Comparison of ENCODE assay signal across 8 cellular contexts in genomic region chr7:30284298-30285066, GRCh38. TPM values are rescaled to one million over a fixed set of nuclear protein-coding genes. Genes with fewer than 3 reads are reported as not detected.
DNase-seq lines count a peak whose midpoint lies in the region; ATAC-seq and TF ChIP-seq lines count a peak whose summit lies in the region.

ZNRF2 (plus strand) TSS chr7:30284597; CDS start chr7:30285358, 761 bp downstream.

- peak; percentile 64 for TF ChIP-seq CTCF in GM12874 (IDR thresholded peaks at IDR 0.05; ENCODE audit: insufficient read depth, low read depth, low read length)
- peak; percentile 61 for TF ChIP-seq CTCF in type B pancreatic cell (conservative IDR thresholded peaks at IDR 0.05)

- peak within 1 kb of the TSS; percentile 97 for H3K4me3 ChIP-seq in adipocyte (ENCODE audit: low read length)

- peak within 1 kb of the TSS; percentile 88 for H3K4me3 Mint-ChIP-seq in type B pancreatic cell

- intact Hi-C loops in cardiac septum (cut with DNase I), result loop anchor here (5.0 kb wide), 1 partner anchor 193 kb away; the partner anchor contains the start of gene NOD1

- no peaks in the 10 kb centered on the region for H3K27me3 ChIP-seq in adipocyte (replicated peaks; ENCODE audit: control insufficient read depth, insufficient read depth, low read length)

- peaks cover 27% of the 10 kb centered on the region for H3K4me1 Mint-ChIP-seq in type B pancreatic cell (ENCODE audit: unreplicated experiment)

- H3K9me3 Mint-ChIP-seq in type B pancreatic cell, result no peaks in the 10 kb centered on the region

- H3K27me3 Mint-ChIP-seq in type B pancreatic cell, result no peaks in the 10 kb centered on the region

- H3K9ac ChIP-seq in adipocyte (ENCODE audit: low read length), result peak within 1 kb of the TSS; percentile 86

- no peaks in the 10 kb centered on the region for H3K36me3 ChIP-seq in adipocyte (ENCODE audit: control insufficient read depth, insufficient read depth, low read length, severe bottlenecking)

- H3K9me3 ChIP-seq in adipocyte (ENCODE audit: control insufficient read depth, low read length), result no peaks in the 10 kb centered on the region

- no peaks in the 10 kb centered on the region for H3K36me3 Mint-ChIP-seq in type B pancreatic cell

- peak within 1 kb of the TSS; percentile 96 for H3K27ac Mint-ChIP-seq in type B pancreatic cell

- peaks cover 4% of the 10 kb centered on the region for H3K4me1 ChIP-seq in adipocyte (ENCODE audit: control insufficient read depth, insufficient read depth, low read length)

- DNase-seq in NCI-H1417 (lab: John Stamatoyannopoulos, UW), result peak; percentile 98 to 100 (median 100)
- DNase-seq in SW 1271 (lab: John Stamatoyannopoulos, UW), result peak; percentile 94 to 98
- DNase-seq in adipocyte (ENCODE audit: low read depth), result peak; percentile 96
- DNase-seq in cardiac septum (ENCODE audit: low spot score), result peak; percentile 100
- DNase-seq in pons (ENCODE audit: low spot score), result peak; percentile 95
- DNase-seq in type B pancreatic cell (ENCODE audit: extremely low spot score, unreplicated experiment), result peak; percentile 98

- ATAC-seq in HG02763 (IDR thresholded peaks at IDR 0.05; ENCODE audit: unreplicated experiment), result peak; percentile 81

RNA-seq across cellular contexts. Expression of gene ZNRF2, which starts in this region (rescaled TPM):
- total RNA-seq in cardiac septum (11.7 TPM), type B pancreatic cell (ENCODE audit: low replicate concordance) (11.2 and 15.6 TPM in 2 replicates)

Comparison
In these comparisons a context has a peak if more than half of its experiments do, and no peak if none do; other contexts are left out.
1. Peak in every context shown above with its lines: DNase-seq, ATAC-seq and H3K4me3 ChIP-seq.